Comparison of ENCODE assay signal across 8 cellular contexts in genomic region chr14:105045710-105046326, GRCh38. TPM values are rescaled to one million over a fixed set of nuclear protein-coding genes. Genes with fewer than 3 reads are reported as not detected.
DNase-seq lines count a peak whose midpoint lies in the region; ATAC-seq, FAIRE-seq and TF ChIP-seq lines count a peak whose summit lies in the region.

No MANE protein-coding gene starts in this region.

- H4K20me1 ChIP-seq in BLaER1 treated with 17β-estradiol and CSF1 and Interleukin-3, amounts not matched to agents 10 nM and 100 nM = peaks cover 12 to 76% (median 43%) of the 10 kb centered on the region in 11 experiments; a peak in 20 of 22 replicates
- H4K20me1 ChIP-seq in OCI-LY3 (ENCODE audit: insufficient read depth, low read length) (peaks cover 25% of the 10 kb centered on the region), H1 (replicated peaks in 1 of 2; ENCODE audit: control insufficient read depth in 1 of 2, insufficient read depth in 2 of 2, low read length in 2 of 2) (no peaks in the 10 kb centered on the region)

- H3K27ac ChIP-seq in BLaER1 treated with 17β-estradiol and CSF1 and Interleukin-3, amounts not matched to agents 10 nM and 100 nM = peak overlapping the region in 5 of 11 experiments; percentile 0 to 50 (median 13); a peak in 5 of 22 replicates
- H3K27ac ChIP-seq in OCI-LY3 (ENCODE audit: low read length) (peak overlapping the region; percentile 29; the same call in 1 of the 2 replicates), H1 (ENCODE audit: low read depth, low read length) (no peak overlapping the region)

- CTCF ChIA-PET in H1 (lab: Charles Lee; ENCODE audit: partially characterized antibody) = interaction anchor here (0.6 to 8.5 kb wide), 58 partner anchors 10 to 430 kb away, joined by 3 to 161 read pairs (median 4); partner anchors contain the start of genes CDCA4, CLBA1 and GPR132

- H4K5ac ChIP-seq in H1 (ENCODE audit: insufficient read length, low read depth, low read length) = no peak overlapping the region

- peak; percentile 99 for TF ChIP-seq CTCF in OCI-LY3 (IDR thresholded peaks at IDR 0.05; ENCODE audit: low read depth, low read length)
- peak; percentile 99 to 100 (median 99) for TF ChIP-seq CTCF in H1 (IDR thresholded peaks at IDR 0.05; ENCODE audit: control extremely low read depth in 1 of 3, insufficient read depth in 1 of 3, low read depth in 1 of 3, low read length in 3 of 3)

- no peak overlapping the region for H4K91ac ChIP-seq in H1 (replicated peaks; ENCODE audit: insufficient read length, low read length)

- H2BK120ac ChIP-seq in H1 (replicated peaks; ENCODE audit: low read depth, low read length) = no peak overlapping the region

- H3K9me3 Mint-ChIP-seq in IgD-negative memory B cell = no peaks in the 10 kb centered on the region

- no peak overlapping the region for H2AK5ac ChIP-seq in H1 (ENCODE audit: low read depth, low read length)

- 0 out of 2 replicates have a peak overlapping the region, but pooled peaks have one; percentile 75 for H2BK15ac ChIP-seq in H1 (ENCODE audit: low read length)

- peak in 1 of 2 experiments; percentile 39; a peak in 1 of 3 replicates for TF ChIP-seq EP300 in H1 (IDR thresholded peaks at IDR 0.05; ENCODE audit: borderline replicate concordance in 1 of 2, low read depth in 2 of 2, low read length in 2 of 2)

- 19% methylated on average over 36 of the region's 42 CpGs; no CpG with 5 or more reads in 1 of the 2 experiments for WGBS in H1 (ENCODE audit: extremely low coverage in 1 of 2, insufficient coverage in 1 of 2, insufficient read length in 1 of 2, insufficient replicate concordance in 2 of 2, low coverage in 1 of 2, low lambda C conversion rate in 2 of 2, missing lambda C conversion rate in 1 of 2), 2 experiments

- peaks cover 1% of the 10 kb centered on the region for H3K27me3 Mint-ChIP-seq in IgD-negative memory B cell

- TF ChIP-seq RAD21 in H1 (IDR thresholded peaks at IDR 0.05 in 1 of 2, conservative IDR thresholded peaks at IDR 0.05 in 1 of 2; ENCODE audit: low read depth in 2 of 2, low read length in 2 of 2) = peak; percentile 89 to 98

- peaks cover 0 to 5% (median 0%) of the 10 kb centered on the region in 11 experiments; a peak in 1 of 22 replicates for H3K27me3 ChIP-seq in BLaER1 treated with 17β-estradiol and CSF1 and Interleukin-3, amounts not matched to agents 10 nM and 100 nM
- H3K27me3 ChIP-seq in OCI-LY3 (ENCODE audit: low read depth, low read length) (no peaks in the 10 kb centered on the region; the same call in 1 of the 2 replicates), H1 (replicated peaks in 1 of 4; ENCODE audit: control insufficient read depth in 3 of 4, extremely low read depth in 1 of 4, insufficient read depth in 3 of 4, low read length in 3 of 4) (peaks cover 0 to 8% (median 7%) of the 10 kb centered on the region in 4 experiments; a peak in 4 of 7 replicates)

- peak; percentile 79 for DNase-seq in activated CD8-positive, alpha-beta memory T cell treated with anti-CD3 and anti-CD28 coated beads, Interleukin-2, amount 50 U/mL, for 1 hour (ENCODE audit: extremely low read depth)
- DNase-seq in H1 (ENCODE audit: low read depth in 1 of 2, low spot score in 2 of 2) (peak in 1 of 2 experiments; percentile 98), middle frontal gyrus (ENCODE audit: extremely low spot score, low spot score) (peak; percentile 13)
- peak; percentile 98 for DNase-seq in stimulated activated CD8-positive, alpha-beta memory T cell treated with anti-CD3 and anti-CD28 coated beads, Interleukin-4, amount 100 ng/mL, for 48 hours

- peaks cover 22 to 41% (median 31%) of the 10 kb centered on the region in 11 experiments for H3K36me3 ChIP-seq in BLaER1 treated with 17β-estradiol and CSF1 and Interleukin-3, amounts not matched to agents 10 nM and 100 nM
- H3K36me3 ChIP-seq in OCI-LY3 (replicated peaks; ENCODE audit: low read depth, low read length) (peaks cover 18% of the 10 kb centered on the region), H1 (ENCODE audit: control insufficient read depth in 2 of 4, insufficient read depth in 4 of 4, low read length in 3 of 4) (no peaks in the 10 kb centered on the region)

- no peaks in the 10 kb centered on the region for H3K79me1 ChIP-seq in H1 (ENCODE audit: low read depth, low read length)

- peaks cover 47 to 63% (median 51%) of the 10 kb centered on the region in 10 experiments for H3K4me1 ChIP-seq in BLaER1 treated with 17β-estradiol and CSF1 and Interleukin-3, amounts not matched to agents 10 nM and 100 nM
- H3K4me1 ChIP-seq in OCI-LY3 (ENCODE audit: low read length) (peaks cover 30% of the 10 kb centered on the region), H1 (replicated peaks in 1 of 4; ENCODE audit: control insufficient read depth in 3 of 4, insufficient read depth in 4 of 4, low read length in 3 of 4) (peaks cover 0 to 2% (median 0%) of the 10 kb centered on the region in 4 experiments; a peak in 1 of 7 replicates)

- H3K4ac ChIP-seq in H1 (replicated peaks; ENCODE audit: insufficient read length, low read depth, low read length) = no peak overlapping the region

- no peak overlapping the region for H2BK5ac ChIP-seq in H1 (ENCODE audit: low read depth, low read length)

- no peak overlapping the region for H3K4me3 ChIP-seq in BLaER1 treated with 17β-estradiol and CSF1 and Interleukin-3, amounts not matched to agents 10 nM and 100 nM
- H3K4me3 ChIP-seq in OCI-LY3 (ENCODE audit: low read length) (peak overlapping the region; percentile 58), H1 (ENCODE audit: extremely low read depth in 1 of 4, insufficient read depth in 2 of 4, low read depth in 3 of 4, low read length in 4 of 4) (no peak overlapping the region)

- no peak overlapping the region for H3K23ac ChIP-seq in H1 (ENCODE audit: insufficient read length)

- no peaks in the 10 kb centered on the region for H3K23me2 ChIP-seq in H1 (ENCODE audit: low read depth, low read length)

- H3K79me2 ChIP-seq in OCI-LY3 (ENCODE audit: low read length) (peaks cover 11% of the 10 kb centered on the region), H1 (ENCODE audit: control insufficient read depth in 1 of 2, insufficient read depth in 2 of 2, low read length in 2 of 2) (no peaks in the 10 kb centered on the region)

- H3K56ac ChIP-seq in H1 (replicated peaks; ENCODE audit: insufficient read length, low read depth, low read length) = no peak overlapping the region

- peak; percentile 67 for ATAC-seq in GM19463 (IDR thresholded peaks at IDR 0.05; ENCODE audit: unreplicated experiment)

- H2BK20ac ChIP-seq in H1 (ENCODE audit: low read length) = no peak overlapping the region

- H3K18ac ChIP-seq in H1 (ENCODE audit: extremely low read depth, low read length) = peak overlapping the region; percentile 60; the same call in 1 of the 2 replicates

- no peak overlapping the region for H3K14ac ChIP-seq in H1 (ENCODE audit: insufficient read length)

- peak overlapping the region; percentile 5 to 71 (median 39) for H3K27ac Mint-ChIP-seq in IgD-negative memory B cell

- H3K4me3 Mint-ChIP-seq in IgD-negative memory B cell = peak overlapping the region in 2 of 4 donors; percentile 22 to 61

- POLR2A ChIA-PET in H1 (lab: Charles Lee; ENCODE audit: partially characterized antibody) = interaction anchor here (0.7 kb wide), 1 partner anchor 26 kb away, joined by 3 read pairs; no protein-coding TSS in a partner anchor

- no peak overlapping the region; the same call in 1 of the 2 replicates for H2AFZ ChIP-seq in OCI-LY3 (ENCODE audit: low read depth, low read length)
- peak overlapping the region; percentile 98; the same call in 1 of the 2 replicates for H2AFZ ChIP-seq in H1 (ENCODE audit: low read length)

- no peak for FAIRE-seq in H1 (lab: Jason Lieb, UNC)

- H2BK12ac ChIP-seq in H1 (ENCODE audit: low read depth, low read length) = no peak overlapping the region

- no peaks in the 10 kb centered on the region for H3K9me3 ChIP-seq in BLaER1 treated with 17β-estradiol and CSF1 and Interleukin-3, amounts not matched to agents 10 nM and 100 nM (replicated peaks in 1 of 11)
- H3K9me3 ChIP-seq in OCI-LY3 (ENCODE audit: insufficient read depth, low read length) (no peaks in the 10 kb centered on the region), H1 (ENCODE audit: insufficient read depth in 2 of 2, low read depth in 1 of 2, low read length in 1 of 2) (no peaks in the 10 kb centered on the region)

- no peaks in the 10 kb centered on the region for H3K36me3 Mint-ChIP-seq in IgD-negative memory B cell

- peak overlapping the region; percentile 53 to 75 (median 67) for H3K4me2 ChIP-seq in BLaER1 treated with 17β-estradiol and CSF1 and Interleukin-3, amounts not matched to agents 10 nM and 100 nM
- H3K4me2 ChIP-seq in OCI-LY3 (ENCODE audit: low read length) = peak overlapping the region; percentile 90
- H3K4me2 ChIP-seq in H1 (ENCODE audit: insufficient read depth in 1 of 2, low read depth in 2 of 2, low read length in 2 of 2) = peak overlapping the region in 1 of 2 experiments; percentile 39; a peak in 2 of 4 replicates

- H3K4me1 Mint-ChIP-seq in IgD-negative memory B cell = peaks cover 5 to 12% (median 11%) of the 10 kb centered on the region in 3 donors

- TF ChIP-seq POLR2A in H1 (IDR thresholded peaks at IDR 0.05; ENCODE audit: control extremely low read depth in 1 of 2, low read depth in 2 of 2, low read length in 2 of 2) = no peak

- H3K9ac ChIP-seq in BLaER1 treated with 17β-estradiol and CSF1 and Interleukin-3, amounts not matched to agents 10 nM and 100 nM = peak overlapping the region in 7 of 11 experiments; percentile 2 to 58 (median 33); a peak in 7 of 22 replicates
- H3K9ac ChIP-seq in OCI-LY3 (ENCODE audit: low read length) (peak overlapping the region; percentile 2), H1 (replicated peaks in 1 of 4; ENCODE audit: extremely low read depth in 1 of 4, low read depth in 3 of 4, low read length in 3 of 4) (no peak overlapping the region)

- H4K8ac ChIP-seq in H1 (ENCODE audit: extremely low read depth, insufficient read depth, low read length) = no peak overlapping the region; the same call in 1 of the 2 replicates

RNA-seq across cellular contexts. Expression of gene GPR132, which starts 19.4 kb away (rescaled TPM):
- polyA plus RNA-seq in IgD-negative memory B cell (37.2 TPM), H1 (2011; rRNA removed) (0.11 and 0.28 TPM in 2 replicates)
- total RNA-seq in H1 (2021; fragmentation: NEBNext Ultra II Directional; extraction: Animal tissue kit (Norgen Biotek cat#: 25700)) = not detected in 2 replicates
- 0.26 TPM for polyA plus RNA-seq in H1 (2011; cell fraction: cytosol; rRNA removed)
- polyA plus RNA-seq in H1 (2011; cell fraction: nucleus; rRNA removed) = 0.54 TPM
- 0.09 to 0.15 TPM (median 0.15 TPM) in 3 of 4 replicates, not detected in the other for polyA plus RNA-seq in H1 (2012, experiment 1 of 2)
- polyA plus RNA-seq in H1 (2012, experiment 2 of 2) = 0.21 TPM
- not detected for polyA plus RNA-seq in H1 (2013, experiment 1 of 2)
- 0.04 TPM for polyA plus RNA-seq in H1 (2013, experiment 2 of 2)
- polyA minus RNA-seq in H1 (2011; rRNA and poly(A)+ RNA removed) = 0.16 TPM in 1 of 2 replicates, not detected in the other
- not detected for polyA minus RNA-seq in H1 (2011; cell fraction: cytosol; rRNA and poly(A)+ RNA removed)
- not detected for polyA minus RNA-seq in H1 (2011; cell fraction: nucleus; rRNA and poly(A)+ RNA removed)

RNA-seq across cellular contexts. Expression of gene CDCA4, which starts 24.9 kb away (rescaled TPM):
- polyA plus RNA-seq in IgD-negative memory B cell = 11.4 TPM
- 48.6 and 49.9 TPM in 2 replicates for total RNA-seq in H1 (2021; fragmentation: NEBNext Ultra II Directional; extraction: Animal tissue kit (Norgen Biotek cat#: 25700))
- polyA plus RNA-seq in H1 (2011; rRNA removed) = 62.4 and 80.6 TPM in 2 replicates
- polyA plus RNA-seq in H1 (2011; cell fraction: cytosol; rRNA removed) = 50.8 TPM
- polyA plus RNA-seq in H1 (2011; cell fraction: nucleus; rRNA removed) = 39.8 TPM
- 37.3 to 58.6 TPM (median 48.3 TPM) in 4 replicates for polyA plus RNA-seq in H1 (2012, experiment 1 of 2)
- polyA plus RNA-seq in H1 (2012, experiment 2 of 2) = 47.6 TPM
- 33.4 TPM for polyA plus RNA-seq in H1 (2013, experiment 1 of 2)
- 33.4 TPM for polyA plus RNA-seq in H1 (2013, experiment 2 of 2)
- 29.7 and 32.5 TPM in 2 replicates for polyA minus RNA-seq in H1 (2011; rRNA and poly(A)+ RNA removed)
- polyA minus RNA-seq in H1 (2011; cell fraction: cytosol; rRNA and poly(A)+ RNA removed) = 32.9 TPM
- 18.1 TPM for polyA minus RNA-seq in H1 (2011; cell fraction: nucleus; rRNA and poly(A)+ RNA removed)

Comparison
In these comparisons a context has a peak if more than half of its experiments do, and no peak if none do; other contexts are left out.
1. H3K9ac ChIP-seq: peak in BLaER1 treated with 17β-estradiol and CSF1 and Interleukin-3, amounts not matched to agents 10 nM and 100 nM (7 of 11) and OCI-LY3 (single experiment); none in H1 (0 of 4).
2. RNA of gene GPR132, which starts 19.4 kb away (polyA plus RNA-seq): 37.2 TPM in IgD-negative memory B cell (single experiment); 0.04 to 0.54 TPM in H1; every median in the first group is over 10 times any median in the second.